In genomic region chr22:30397656-30398635, GRCh38 we compare ENCODE assay signal across 7 cellular contexts. TPM values are rescaled to one million over a fixed set of nuclear protein-coding genes. Genes with fewer than 3 reads are reported as not detected.
DNase-seq lines count a peak whose midpoint lies in the region; ATAC-seq, FAIRE-seq and TF ChIP-seq lines count a peak whose summit lies in the region.

No MANE protein-coding gene starts in this region.

- H2BK15ac ChIP-seq in IMR-90 (ENCODE audit: low read depth, low read length): no peak overlapping the region

- H3K18ac ChIP-seq in IMR-90 (ENCODE audit: low read depth, low read length): no peak overlapping the region

- H3K9me1 ChIP-seq in IMR-90 (ENCODE audit: insufficient read depth, low read length) (peaks cover 13% of the 10 kb centered on the region), keratinocyte (ENCODE audit: control insufficient read depth, extremely low read depth, insufficient read depth, low read length) (no peaks in the 10 kb centered on the region)

- H2AK9ac ChIP-seq in IMR-90 (replicated peaks; ENCODE audit: low read depth, low read length, poor library complexity): peak overlapping the region; percentile 89

- intact Hi-C loops in IMR-90 (cut with micrococcal nuclease): no loop called here

- peak overlapping the region; percentile 90 for H3K4me3 ChIP-seq in IMR-90 (ENCODE audit: insufficient read depth, low read depth, low read length)
- H3K4me3 ChIP-seq in keratinocyte (ENCODE audit: control insufficient read depth in 2 of 3, extremely low read depth in 1 of 3, insufficient read depth in 2 of 3, low read depth in 1 of 3, low read length in 3 of 3): peak overlapping the region; percentile 77 to 89 (median 82)
- peak overlapping the region; percentile 64 for H3K4me3 ChIP-seq in suprapubic skin

- peak overlapping the region in 1 of 2 experiments; percentile 40; a peak in 1 of 4 replicates for H4K8ac ChIP-seq in IMR-90 (ENCODE audit: low read depth in 2 of 2, low read length in 2 of 2)

- no peak for DNase-seq in IMR-90
- no peak for DNase-seq in keratinocyte (ENCODE audit: low read depth, low spot score)
- no peak for DNase-seq in suprapubic skin (ENCODE audit: low spot score in 2 of 2)
- DNase-seq in NCI-H446 treated with DMSO at 0.1 percent for 48 hours (lab: John Stamatoyannopoulos, UW): no peak
- no peak for DNase-seq in NCI-H146 treated with DMSO at 0.1 percent for 48 hours (lab: John Stamatoyannopoulos, UW; ENCODE audit: unreplicated experiment)

- H3K36me3 ChIP-seq in IMR-90 (ENCODE audit: control insufficient read depth, insufficient read depth, low read length) (peaks cover 2% of the 10 kb centered on the region; the same call in 1 of the 2 replicates), keratinocyte (ENCODE audit: control insufficient read depth in 2 of 2, extremely low read depth in 1 of 2, insufficient read depth in 2 of 2, low read length in 2 of 2) (peaks cover 5 to 22% of the 10 kb centered on the region in 2 experiments), suprapubic skin (no peaks in the 10 kb centered on the region)

- peak overlapping the region; percentile 3; the same call in 1 of the 2 replicates for H3K27ac ChIP-seq in IMR-90 (ENCODE audit: insufficient read depth, low read length)
- peak overlapping the region; percentile 83 for H3K27ac ChIP-seq in angular gyrus (ENCODE audit: low read depth, low read length)
- H3K27ac ChIP-seq in keratinocyte (ENCODE audit: control insufficient read depth, insufficient read depth, low read length): peak overlapping the region; percentile 37
- H3K27ac ChIP-seq in suprapubic skin: peak overlapping the region; percentile 71

- dilution Hi-C loops in IMR-90 (cut with HindIII; ENCODE audit: low sequenced_read_pairs, unreplicated experiment) (no loop called here), keratinocyte (cut with MboI; ENCODE audit: extremely low pct_ligation_motif_present, low sequenced_read_pairs) (no loop called here)

- H4K5ac ChIP-seq in IMR-90 (ENCODE audit: low read depth, low read length): no peak overlapping the region

- H3K79me2 ChIP-seq in keratinocyte (ENCODE audit: control insufficient read depth, insufficient read depth, low read length): peaks cover 56% of the 10 kb centered on the region

- H3K4me1 ChIP-seq in IMR-90 (ENCODE audit: control insufficient read depth, insufficient read depth, low read length) (peaks cover 14% of the 10 kb centered on the region), keratinocyte (ENCODE audit: control insufficient read depth, extremely low read depth, insufficient read depth, low read length) (peaks cover 30% of the 10 kb centered on the region), suprapubic skin (peaks cover 38% of the 10 kb centered on the region)

- H4K20me1 ChIP-seq in IMR-90 (ENCODE audit: insufficient read depth, low read length) (peaks cover 16% of the 10 kb centered on the region), keratinocyte (ENCODE audit: control insufficient read depth, extremely low read depth, insufficient read depth, low read length) (no peaks in the 10 kb centered on the region)

- peak overlapping the region; percentile 84 for H3K9ac ChIP-seq in IMR-90 (ENCODE audit: low read depth, low read length)
- peak overlapping the region; percentile 72 for H3K9ac ChIP-seq in keratinocyte (ENCODE audit: control insufficient read depth, extremely low read depth, insufficient read depth, low read length)

- H3K27me3 ChIP-seq in IMR-90 (ENCODE audit: control insufficient read depth, insufficient read depth, low read length) (no peaks in the 10 kb centered on the region), keratinocyte (ENCODE audit: control insufficient read depth, extremely low read depth, insufficient read depth, low read length) (no peaks in the 10 kb centered on the region), suprapubic skin (no peaks in the 10 kb centered on the region)

- ATAC-seq in IMR-90 (ENCODE audit: low read depth) (peak; percentile 6), HG03097 (IDR thresholded peaks at IDR 0.05; ENCODE audit: low FRiP score, unreplicated experiment) (no peak)

- TF ChIP-seq RAD21 in IMR-90 (IDR thresholded peaks at IDR 0.05; ENCODE audit: low read length): no peak

- H4K91ac ChIP-seq in IMR-90 (ENCODE audit: insufficient read depth, low read depth, low read length): peak overlapping the region; percentile 13

- TF ChIP-seq POLR2A in IMR-90 (IDR thresholded peaks at IDR 0.05; ENCODE audit: low read depth, low read length) (no peak), suprapubic skin (IDR thresholded peaks at IDR 0.05) (no peak)

- 0 out of 2 replicates have a peak overlapping the region, but pooled peaks have one; percentile 57 for H3K56ac ChIP-seq in IMR-90 (ENCODE audit: extremely low read depth, insufficient read depth, low read length)

- H2BK5ac ChIP-seq in IMR-90 (ENCODE audit: low read depth, low read length, poor library complexity, severe bottlenecking): peak overlapping the region; percentile 6

- CTCF ChIA-PET in IMR-90 (lab: Yijun Ruan, JAX): interaction anchor here (0.6 kb wide), 1 partner anchor 26 kb away, joined by 5 read pairs; no protein-coding TSS in a partner anchor

- no peak for TF ChIP-seq CTCF in IMR-90 (conservative IDR thresholded peaks at IDR 0.05; ENCODE audit: low read depth, low read length)
- TF ChIP-seq CTCF in keratinocyte (optimal IDR thresholded peaks at IDR 0.05 in 1 of 3, IDR thresholded peaks at IDR 0.05 in 1 of 3, conservative IDR thresholded peaks at IDR 0.05 in 1 of 3; ENCODE audit: extremely low read depth in 1 of 3, insufficient read depth in 2 of 3, low read length in 3 of 3): no peak
- no peak for TF ChIP-seq CTCF in suprapubic skin (IDR thresholded peaks at IDR 0.05)

- in situ Hi-C loops in IMR-90 (cut with MboI; ENCODE audit: low sequenced_read_pairs): loop anchor here (10.0 kb wide), 2 partner anchors 87 to 293 kb away; no protein-coding TSS in a partner anchor

- no TSS peak for BruUV-seq in IMR-90 (replicated peaks; lab: Mats Ljungman, UMichigan)

- peak overlapping the region; percentile 94 for H3K4me2 ChIP-seq in IMR-90 (ENCODE audit: low read depth, low read length)
- H3K4me2 ChIP-seq in keratinocyte (ENCODE audit: control insufficient read depth, extremely low read depth, insufficient read depth, low read depth, low read length): peak overlapping the region; percentile 83

- no peaks in the 10 kb centered on the region for H3K9me3 ChIP-seq in IMR-90 (ENCODE audit: control insufficient read depth, insufficient read depth, low read length)
- H3K9me3 ChIP-seq in keratinocyte (ENCODE audit: control insufficient read depth, low read depth, low read length): no peaks in the 10 kb centered on the region
- no peaks in the 10 kb centered on the region for H3K9me3 ChIP-seq in suprapubic skin

- peak overlapping the region; percentile 72 for H3K4ac ChIP-seq in IMR-90 (ENCODE audit: low read depth, low read length)

- H2AFZ ChIP-seq in IMR-90 (replicated peaks; ENCODE audit: low read length, poor library complexity): peak overlapping the region; percentile 94
- no peak overlapping the region for H2AFZ ChIP-seq in keratinocyte (ENCODE audit: control insufficient read depth, low read length)

- peak overlapping the region; percentile 86 for H2AK5ac ChIP-seq in IMR-90 (ENCODE audit: low read depth, low read length)

- peak overlapping the region; percentile 97 for H3K23ac ChIP-seq in IMR-90 (ENCODE audit: low read depth, low read length)

- WGBS in IMR-90 (ENCODE audit: extremely low coverage in 2 of 2, insufficient read length in 1 of 2), 2 experiments: 40% methylated on average over 1 of the region's 11 CpGs; no CpG with 5 or more reads in 1 of the 2 experiments
- WGBS in suprapubic skin: 56% methylated on average over 6 of the region's 11 CpGs

- POLR2A ChIA-PET in IMR-90 (lab: Charles Lee; ENCODE audit: unreplicated experiment): interaction anchor here (1.2 kb wide), 1 partner anchor 26 kb away, joined by 3 read pairs; no protein-coding TSS in a partner anchor

- no peak for TF ChIP-seq EP300 in suprapubic skin (IDR thresholded peaks at IDR 0.05)

- H3K79me1 ChIP-seq in IMR-90 (ENCODE audit: low read depth in 1 of 2, low read length in 2 of 2): peaks cover 21 to 38% of the 10 kb centered on the region in 2 experiments

- peak; percentile 58 for FAIRE-seq in keratinocyte (lab: Jason Lieb, UNC)

- peak overlapping the region; percentile 24; the same call in 1 of the 2 replicates for H2BK20ac ChIP-seq in IMR-90 (ENCODE audit: low read depth, low read length)

- peak overlapping the region; percentile 52 for H2BK120ac ChIP-seq in IMR-90 (ENCODE audit: low read depth, low read length)

- H3K14ac ChIP-seq in IMR-90 (replicated peaks; ENCODE audit: low read depth, low read length): peak overlapping the region; percentile 97

RNA-seq across cellular contexts. Expression of gene SEC14L2, which starts 1.1 kb away (rescaled TPM):
- total RNA-seq in IMR-90 (2012; rRNA removed): 37.8 and 54.8 TPM in 2 replicates
- 24.0 and 38.7 TPM in 2 replicates for polyA plus RNA-seq in IMR-90 (2012; rRNA removed)
- polyA plus RNA-seq in IMR-90 (2012; cell fraction: cytosol; rRNA removed): 10.1 and 20.7 TPM in 2 replicates
- polyA plus RNA-seq in IMR-90 (2012; cell fraction: nucleus; rRNA removed; ENCODE audit: low replicate concordance): 57.9 and 59.4 TPM in 2 replicates
- 103 to 146 TPM (median 129 TPM) in 3 replicates for polyA plus RNA-seq in keratinocyte
- polyA plus RNA-seq in keratinocyte (2011; ENCODE audit: low read depth): 33.2 TPM
- polyA plus RNA-seq in keratinocyte (2011; cell fraction: cytosol; rRNA removed): 115 and 122 TPM in 2 replicates
- 128 and 144 TPM in 2 replicates for polyA plus RNA-seq in keratinocyte (2011; cell fraction: nucleus; rRNA removed)
- polyA plus RNA-seq in keratinocyte (2012; ENCODE audit: low replicate concordance): 59.9 and 112 TPM in 2 replicates
- polyA minus RNA-seq in keratinocyte: 120 to 175 TPM (median 124 TPM) in 3 replicates
- 76.4 TPM for polyA minus RNA-seq in keratinocyte (2011; cell fraction: cytosol; rRNA and poly(A)+ RNA removed)
- 61.3 and 108 TPM in 2 replicates for polyA minus RNA-seq in keratinocyte (2011; cell fraction: nucleus; rRNA and poly(A)+ RNA removed)
- total RNA-seq in suprapubic skin: 10 to 100 TPM in 3 of 4 donors, 1 to 10 TPM in 1; 8.9 to 19.9 (median 13.5) TPM

RNA-seq across cellular contexts. Expression of gene RNF215, which starts 10.7 kb away (rescaled TPM):
- 13.6 and 15.8 TPM in 2 replicates for total RNA-seq in IMR-90 (2012; rRNA removed)
- 21.4 and 21.9 TPM in 2 replicates for polyA plus RNA-seq in IMR-90 (2012; rRNA removed)
- 12.5 and 16.5 TPM in 2 replicates for polyA plus RNA-seq in IMR-90 (2012; cell fraction: cytosol; rRNA removed)
- 74.1 and 148 TPM in 2 replicates for polyA plus RNA-seq in IMR-90 (2012; cell fraction: nucleus; rRNA removed; ENCODE audit: low replicate concordance)
- 5.1 to 17.0 TPM (median 8.3 TPM) in 3 replicates for polyA plus RNA-seq in keratinocyte
- polyA plus RNA-seq in keratinocyte (2011; ENCODE audit: low read depth): 2.7 TPM
- 3.8 and 6.9 TPM in 2 replicates for polyA plus RNA-seq in keratinocyte (2011; cell fraction: cytosol; rRNA removed)
- polyA plus RNA-seq in keratinocyte (2011; cell fraction: nucleus; rRNA removed): 26.7 and 36.1 TPM in 2 replicates
- 5.4 and 8.1 TPM in 2 replicates for polyA plus RNA-seq in keratinocyte (2012; ENCODE audit: low replicate concordance)
- 11.9 to 13.2 TPM (median 13.0 TPM) in 3 replicates for polyA minus RNA-seq in keratinocyte
- 15.9 TPM for polyA minus RNA-seq in keratinocyte (2011; cell fraction: cytosol; rRNA and poly(A)+ RNA removed)
- 10.3 and 12.4 TPM in 2 replicates for polyA minus RNA-seq in keratinocyte (2011; cell fraction: nucleus; rRNA and poly(A)+ RNA removed)
- 10 to 100 TPM in 2 of 4 donors, 1 to 10 TPM in 2; 6.3 to 15.5 (median 10.2) TPM for total RNA-seq in suprapubic skin

RNA-seq across cellular contexts. Expression of gene MTFP1, which starts 27.6 kb away (rescaled TPM):
- 5.6 and 7.3 TPM in 2 replicates for total RNA-seq in IMR-90 (2012; rRNA removed)
- 7.7 and 8.1 TPM in 2 replicates for polyA plus RNA-seq in IMR-90 (2012; rRNA removed)
- polyA plus RNA-seq in IMR-90 (2012; cell fraction: cytosol; rRNA removed): 26.6 and 29.1 TPM in 2 replicates
- 10.3 and 20.5 TPM in 2 replicates for polyA plus RNA-seq in IMR-90 (2012; cell fraction: nucleus; rRNA removed; ENCODE audit: low replicate concordance)
- 5.7 to 13.7 TPM (median 8.4 TPM) in 3 replicates for polyA plus RNA-seq in keratinocyte
- polyA plus RNA-seq in keratinocyte (2011; ENCODE audit: low read depth): 4.2 TPM
- 4.3 and 6.2 TPM in 2 replicates for polyA plus RNA-seq in keratinocyte (2011; cell fraction: cytosol; rRNA removed)
- 4.4 and 4.7 TPM in 2 replicates for polyA plus RNA-seq in keratinocyte (2011; cell fraction: nucleus; rRNA removed)
- polyA plus RNA-seq in keratinocyte (2012; ENCODE audit: low replicate concordance): 4.5 and 14.9 TPM in 2 replicates
- 0.56 to 11.7 TPM (median 5.0 TPM) in 3 replicates for polyA minus RNA-seq in keratinocyte
- 8.8 TPM for polyA minus RNA-seq in keratinocyte (2011; cell fraction: cytosol; rRNA and poly(A)+ RNA removed)
- polyA minus RNA-seq in keratinocyte (2011; cell fraction: nucleus; rRNA and poly(A)+ RNA removed): 1.2 and 1.3 TPM in 2 replicates
- 10 to 100 TPM in 1 of 4 donors, 1 to 10 TPM in 3; 2.5 to 13.7 (median 3.5) TPM for total RNA-seq in suprapubic skin

RNA-seq across cellular contexts. Expression of gene CCDC157, which starts 41.1 kb away (rescaled TPM):
- total RNA-seq in IMR-90 (2012; rRNA removed): 0.83 and 0.90 TPM in 2 replicates
- 2.2 and 2.6 TPM in 2 replicates for polyA plus RNA-seq in IMR-90 (2012; rRNA removed)
- 2.1 and 2.8 TPM in 2 replicates for polyA plus RNA-seq in IMR-90 (2012; cell fraction: cytosol; rRNA removed)
- 3.1 and 7.3 TPM in 2 replicates for polyA plus RNA-seq in IMR-90 (2012; cell fraction: nucleus; rRNA removed; ENCODE audit: low replicate concordance)
- 1.3 to 2.2 TPM (median 1.6 TPM) in 3 replicates for polyA plus RNA-seq in keratinocyte
- polyA plus RNA-seq in keratinocyte (2011; ENCODE audit: low read depth): 0.94 TPM
- 0.94 and 1.6 TPM in 2 replicates for polyA plus RNA-seq in keratinocyte (2011; cell fraction: cytosol; rRNA removed)
- polyA plus RNA-seq in keratinocyte (2011; cell fraction: nucleus; rRNA removed): 1.4 and 1.9 TPM in 2 replicates
- 0.49 and 1.6 TPM in 2 replicates for polyA plus RNA-seq in keratinocyte (2012; ENCODE audit: low replicate concordance)
- polyA minus RNA-seq in keratinocyte: 0.74 to 1.8 TPM (median 0.92 TPM) in 3 replicates
- polyA minus RNA-seq in keratinocyte (2011; cell fraction: cytosol; rRNA and poly(A)+ RNA removed): 1.2 TPM
- 0.63 and 1.8 TPM in 2 replicates for polyA minus RNA-seq in keratinocyte (2011; cell fraction: nucleus; rRNA and poly(A)+ RNA removed)
- total RNA-seq in suprapubic skin: 1 to 10 TPM; 2.2 to 4.7 (median 3.1) TPM

RNA-seq across cellular contexts. Expression of gene SF3A1, which starts 41.3 kb away (rescaled TPM):
- total RNA-seq in IMR-90 (2012; rRNA removed) (36.9 and 49.7 TPM in 2 replicates), suprapubic skin (100 to 1,000 TPM; 112 to 208 (median 152) TPM)
- polyA plus RNA-seq in IMR-90 (2012; rRNA removed) (67.2 and 68.9 TPM in 2 replicates), keratinocyte (17.9 to 63.6 TPM (median 34.2 TPM) in 3 replicates)
- 118 and 156 TPM in 2 replicates for polyA plus RNA-seq in IMR-90 (2012; cell fraction: cytosol; rRNA removed)
- 109 and 114 TPM in 2 replicates for polyA plus RNA-seq in IMR-90 (2012; cell fraction: nucleus; rRNA removed; ENCODE audit: low replicate concordance)
- polyA plus RNA-seq in keratinocyte (2011; ENCODE audit: low read depth): 62.3 TPM
- 30.3 and 56.2 TPM in 2 replicates for polyA plus RNA-seq in keratinocyte (2011; cell fraction: cytosol; rRNA removed)
- polyA plus RNA-seq in keratinocyte (2011; cell fraction: nucleus; rRNA removed): 59.8 and 62.1 TPM in 2 replicates
- 35.8 and 77.0 TPM in 2 replicates for polyA plus RNA-seq in keratinocyte (2012; ENCODE audit: low replicate concordance)
- 34.8 to 565 TPM (median 64.1 TPM) in 3 replicates for polyA minus RNA-seq in keratinocyte
- polyA minus RNA-seq in keratinocyte (2011; cell fraction: cytosol; rRNA and poly(A)+ RNA removed): 120 TPM
- 45.7 and 82.6 TPM in 2 replicates for polyA minus RNA-seq in keratinocyte (2011; cell fraction: nucleus; rRNA and poly(A)+ RNA removed)

Comparison
In these comparisons a context has a peak if more than half of its experiments do, and no peak if none do; other contexts are left out.
1. H3K27ac ChIP-seq: peak in every context shown above with its lines; median percentile 83 in angular gyrus; 71 in suprapubic skin; 37 in keratinocyte; 3 in IMR-90.